ENCODE assay signal across 1 cellular context in the genomic region with DNA sequence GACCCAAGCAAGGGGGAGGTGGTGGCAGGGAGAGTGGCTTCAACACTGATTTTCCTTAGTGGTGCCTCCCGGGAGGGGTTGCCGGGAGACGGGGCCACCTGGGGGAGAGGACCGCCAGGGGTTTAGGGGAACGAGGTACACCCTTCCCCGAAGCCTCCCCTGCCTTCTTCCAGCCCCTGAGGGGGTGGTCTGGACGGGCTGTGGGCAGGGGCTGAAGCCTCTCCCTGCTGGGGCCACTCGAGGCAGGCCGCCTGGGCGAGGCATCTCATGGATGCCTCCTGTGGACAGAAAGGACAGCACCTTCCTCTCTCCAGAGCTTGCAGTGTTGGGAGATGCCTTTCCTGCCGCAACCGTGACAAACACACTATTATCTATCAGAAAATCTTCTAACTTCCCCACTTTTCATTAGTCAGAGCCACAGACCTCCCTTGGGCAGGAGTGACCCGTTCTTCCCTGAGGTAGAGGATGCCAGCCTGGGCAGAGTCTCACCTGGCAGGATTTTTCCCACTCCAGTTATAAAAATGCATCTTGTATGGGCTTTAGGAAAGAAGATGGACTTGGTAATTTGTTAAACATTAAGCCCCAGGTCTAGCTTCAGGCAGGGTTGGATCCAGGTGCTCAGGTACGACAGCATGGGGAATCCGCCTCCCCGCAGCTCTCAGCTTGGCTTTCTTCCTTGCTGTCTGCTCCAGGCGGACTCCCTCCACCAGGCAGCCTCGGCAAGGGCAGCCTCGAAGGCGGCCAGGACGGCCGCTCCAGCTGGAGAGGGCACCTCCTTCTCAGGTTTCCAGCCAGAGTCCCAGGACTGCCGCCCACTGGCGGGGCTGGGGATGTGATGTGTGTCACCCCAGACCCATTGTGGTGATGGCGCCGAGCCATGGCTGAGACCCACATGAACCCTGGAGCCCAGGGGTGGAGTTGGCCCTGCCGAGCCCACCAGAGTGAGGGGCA.
TF ChIP-seq lines count a peak whose summit lies in the region.

No MANE protein-coding gene starts in this region.

TF ChIP-seq in HepG2, 621 proteins besides CTCF, POLR2A, EP300 and RAD21 (continued from another document and continues in another):
- TF ChIP-seq, protein P1, sequence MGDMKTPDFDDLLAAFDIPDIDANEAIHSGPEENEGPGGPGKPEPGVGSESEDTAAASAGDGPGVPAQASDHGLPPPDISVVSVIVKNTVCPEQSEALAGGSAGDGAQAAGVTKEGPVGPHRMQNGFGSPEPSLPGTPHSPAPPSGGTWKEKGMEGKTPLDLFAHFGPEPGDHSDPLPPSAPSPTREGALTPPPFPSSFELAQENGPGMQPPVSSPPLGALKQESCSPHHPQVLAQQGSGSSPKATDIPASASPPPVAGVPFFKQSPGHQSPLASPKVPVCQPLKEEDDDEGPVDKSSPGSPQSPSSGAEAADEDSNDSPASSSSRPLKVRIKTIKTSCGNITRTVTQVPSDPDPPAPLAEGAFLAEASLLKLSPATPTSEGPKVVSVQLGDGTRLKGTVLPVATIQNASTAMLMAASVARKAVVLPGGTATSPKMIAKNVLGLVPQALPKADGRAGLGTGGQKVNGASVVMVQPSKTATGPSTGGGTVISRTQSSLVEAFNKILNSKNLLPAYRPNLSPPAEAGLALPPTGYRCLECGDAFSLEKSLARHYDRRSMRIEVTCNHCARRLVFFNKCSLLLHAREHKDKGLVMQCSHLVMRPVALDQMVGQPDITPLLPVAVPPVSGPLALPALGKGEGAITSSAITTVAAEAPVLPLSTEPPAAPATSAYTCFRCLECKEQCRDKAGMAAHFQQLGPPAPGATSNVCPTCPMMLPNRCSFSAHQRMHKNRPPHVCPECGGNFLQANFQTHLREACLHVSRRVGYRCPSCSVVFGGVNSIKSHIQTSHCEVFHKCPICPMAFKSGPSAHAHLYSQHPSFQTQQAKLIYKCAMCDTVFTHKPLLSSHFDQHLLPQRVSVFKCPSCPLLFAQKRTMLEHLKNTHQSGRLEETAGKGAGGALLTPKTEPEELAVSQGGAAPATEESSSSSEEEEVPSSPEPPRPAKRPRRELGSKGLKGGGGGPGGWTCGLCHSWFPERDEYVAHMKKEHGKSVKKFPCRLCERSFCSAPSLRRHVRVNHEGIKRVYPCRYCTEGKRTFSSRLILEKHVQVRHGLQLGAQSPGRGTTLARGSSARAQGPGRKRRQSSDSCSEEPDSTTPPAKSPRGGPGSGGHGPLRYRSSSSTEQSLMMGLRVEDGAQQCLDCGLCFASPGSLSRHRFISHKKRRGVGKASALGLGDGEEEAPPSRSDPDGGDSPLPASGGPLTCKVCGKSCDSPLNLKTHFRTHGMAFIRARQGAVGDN (CRISPR knock-in tag; IDR thresholded peaks at IDR 0.05) = peak; percentile 56
- TF ChIP-seq PITX1 (CRISPR knock-in tag; IDR thresholded peaks at IDR 0.05) = no peak
- TF ChIP-seq RFXANK (CRISPR knock-in tag; IDR thresholded peaks at IDR 0.05) = no peak
- TF ChIP-seq KDM3A (CRISPR knock-in tag; IDR thresholded peaks at IDR 0.05; ENCODE audit: low read depth) = no peak
- TF ChIP-seq HMG20B (CRISPR knock-in tag; conservative IDR thresholded peaks at IDR 0.05) = no peak
- no peak for TF ChIP-seq ZFP41 (CRISPR knock-in tag; IDR thresholded peaks at IDR 0.05; ENCODE audit: borderline replicate concordance)
- 0 out of 2 replicates have a peak, but pooled peaks have one; percentile 37 for TF ChIP-seq YEATS2 (CRISPR knock-in tag; IDR thresholded peaks at IDR 0.05; ENCODE audit: borderline replicate concordance)
- peak; percentile 29 for TF ChIP-seq HOXA3 (CRISPR knock-in tag; IDR thresholded peaks at IDR 0.05)
- TF ChIP-seq, protein P2, sequence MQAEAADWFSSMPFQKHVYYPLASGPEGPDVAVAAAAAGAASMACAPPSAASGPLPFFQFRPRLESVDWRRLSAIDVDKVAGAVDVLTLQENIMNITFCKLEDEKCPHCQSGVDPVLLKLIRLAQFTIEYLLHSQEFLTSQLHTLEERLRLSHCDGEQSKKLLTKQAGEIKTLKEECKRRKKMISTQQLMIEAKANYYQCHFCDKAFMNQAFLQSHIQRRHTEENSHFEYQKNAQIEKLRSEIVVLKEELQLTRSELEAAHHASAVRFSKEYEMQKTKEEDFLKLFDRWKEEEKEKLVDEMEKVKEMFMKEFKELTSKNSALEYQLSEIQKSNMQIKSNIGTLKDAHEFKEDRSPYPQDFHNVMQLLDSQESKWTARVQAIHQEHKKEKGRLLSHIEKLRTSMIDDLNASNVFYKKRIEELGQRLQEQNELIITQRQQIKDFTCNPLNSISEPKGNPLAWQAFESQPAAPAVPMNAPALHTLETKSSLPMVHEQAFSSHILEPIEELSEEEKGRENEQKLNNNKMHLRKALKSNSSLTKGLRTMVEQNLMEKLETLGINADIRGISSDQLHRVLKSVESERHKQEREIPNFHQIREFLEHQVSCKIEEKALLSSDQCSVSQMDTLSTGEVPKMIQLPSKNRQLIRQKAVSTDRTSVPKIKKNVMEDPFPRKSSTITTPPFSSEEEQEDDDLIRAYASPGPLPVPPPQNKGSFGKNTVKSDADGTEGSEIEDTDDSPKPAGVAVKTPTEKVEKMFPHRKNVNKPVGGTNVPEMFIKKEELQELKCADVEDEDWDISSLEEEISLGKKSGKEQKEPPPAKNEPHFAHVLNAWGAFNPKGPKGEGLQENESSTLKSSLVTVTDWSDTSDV (CRISPR knock-in tag; IDR thresholded peaks at IDR 0.05) = 0 out of 2 replicates have a peak, but pooled peaks have one; percentile 31
- TF ChIP-seq ASH2L (IDR thresholded peaks at IDR 0.05; ENCODE audit: insufficient read length, low read depth, low read length) = peak; percentile 12
- no peak for TF ChIP-seq ZNF772 (CRISPR knock-in tag; IDR thresholded peaks at IDR 0.05)
- 0 out of 2 replicates have a peak, but pooled peaks have one; percentile 4 for TF ChIP-seq ZNF263 (CRISPR knock-in tag; IDR thresholded peaks at IDR 0.05)
- TF ChIP-seq CEBPG (CRISPR knock-in tag; IDR thresholded peaks at IDR 0.05) = 0 out of 2 replicates have a peak, but pooled peaks have one; percentile 19
- TF ChIP-seq, protein P3, sequence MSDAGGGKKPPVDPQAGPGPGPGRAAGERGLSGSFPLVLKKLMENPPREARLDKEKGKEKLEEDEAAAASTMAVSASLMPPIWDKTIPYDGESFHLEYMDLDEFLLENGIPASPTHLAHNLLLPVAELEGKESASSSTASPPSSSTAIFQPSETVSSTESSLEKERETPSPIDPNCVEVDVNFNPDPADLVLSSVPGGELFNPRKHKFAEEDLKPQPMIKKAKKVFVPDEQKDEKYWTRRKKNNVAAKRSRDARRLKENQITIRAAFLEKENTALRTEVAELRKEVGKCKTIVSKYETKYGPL (CRISPR knock-in tag; IDR thresholded peaks at IDR 0.05) = no peak
- no peak for TF ChIP-seq CAMTA2 (CRISPR knock-in tag; IDR thresholded peaks at IDR 0.05; ENCODE audit: borderline replicate concordance)
- TF ChIP-seq ZNF614 (CRISPR knock-in tag; IDR thresholded peaks at IDR 0.05; ENCODE audit: borderline replicate concordance) = peak; percentile 46; the same call in 1 of the 2 replicates
- TF ChIP-seq, protein P4, sequence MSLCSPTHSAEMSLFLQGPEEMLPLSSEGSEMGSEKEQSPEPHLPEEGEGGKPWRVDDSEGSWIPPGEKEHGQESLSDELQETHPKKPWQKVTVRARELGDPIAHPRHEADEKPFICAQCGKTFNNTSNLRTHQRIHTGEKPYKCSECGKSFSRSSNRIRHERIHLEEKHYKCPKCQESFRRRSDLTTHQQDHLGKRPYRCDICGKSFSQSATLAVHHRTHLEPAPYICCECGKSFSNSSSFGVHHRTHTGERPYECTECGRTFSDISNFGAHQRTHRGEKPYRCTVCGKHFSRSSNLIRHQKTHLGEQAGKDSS (CRISPR knock-in tag; IDR thresholded peaks at IDR 0.05; ENCODE audit: borderline replicate concordance, low read depth) = 0 out of 2 replicates have a peak, but pooled peaks have one; percentile 54
- no peak for TF ChIP-seq EEA1 (CRISPR knock-in tag; IDR thresholded peaks at IDR 0.05; ENCODE audit: borderline replicate concordance)
- no peak for TF ChIP-seq GZF1 (CRISPR knock-in tag; IDR thresholded peaks at IDR 0.05)
- TF ChIP-seq YY1 (IDR thresholded peaks at IDR 0.05; ENCODE audit: insufficient read depth, insufficient replicate concordance, low read depth, low read length) = peak; percentile 40
- peak; percentile 88 for TF ChIP-seq XRCC5 (optimal IDR thresholded peaks at IDR 0.05; ENCODE audit: low read length)
- TF ChIP-seq LCORL (IDR thresholded peaks at IDR 0.05) = no peak
- TF ChIP-seq LCORL (CRISPR knock-in tag; IDR thresholded peaks at IDR 0.05) = no peak
- TF ChIP-seq, protein P5, sequence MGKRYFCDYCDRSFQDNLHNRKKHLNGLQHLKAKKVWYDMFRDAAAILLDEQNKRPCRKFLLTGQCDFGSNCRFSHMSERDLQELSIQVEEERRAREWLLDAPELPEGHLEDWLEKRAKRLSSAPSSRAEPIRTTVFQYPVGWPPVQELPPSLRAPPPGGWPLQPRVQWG (CRISPR knock-in tag; IDR thresholded peaks at IDR 0.05; ENCODE audit: borderline replicate concordance, low read depth) = no peak
- TF ChIP-seq, protein P6, sequence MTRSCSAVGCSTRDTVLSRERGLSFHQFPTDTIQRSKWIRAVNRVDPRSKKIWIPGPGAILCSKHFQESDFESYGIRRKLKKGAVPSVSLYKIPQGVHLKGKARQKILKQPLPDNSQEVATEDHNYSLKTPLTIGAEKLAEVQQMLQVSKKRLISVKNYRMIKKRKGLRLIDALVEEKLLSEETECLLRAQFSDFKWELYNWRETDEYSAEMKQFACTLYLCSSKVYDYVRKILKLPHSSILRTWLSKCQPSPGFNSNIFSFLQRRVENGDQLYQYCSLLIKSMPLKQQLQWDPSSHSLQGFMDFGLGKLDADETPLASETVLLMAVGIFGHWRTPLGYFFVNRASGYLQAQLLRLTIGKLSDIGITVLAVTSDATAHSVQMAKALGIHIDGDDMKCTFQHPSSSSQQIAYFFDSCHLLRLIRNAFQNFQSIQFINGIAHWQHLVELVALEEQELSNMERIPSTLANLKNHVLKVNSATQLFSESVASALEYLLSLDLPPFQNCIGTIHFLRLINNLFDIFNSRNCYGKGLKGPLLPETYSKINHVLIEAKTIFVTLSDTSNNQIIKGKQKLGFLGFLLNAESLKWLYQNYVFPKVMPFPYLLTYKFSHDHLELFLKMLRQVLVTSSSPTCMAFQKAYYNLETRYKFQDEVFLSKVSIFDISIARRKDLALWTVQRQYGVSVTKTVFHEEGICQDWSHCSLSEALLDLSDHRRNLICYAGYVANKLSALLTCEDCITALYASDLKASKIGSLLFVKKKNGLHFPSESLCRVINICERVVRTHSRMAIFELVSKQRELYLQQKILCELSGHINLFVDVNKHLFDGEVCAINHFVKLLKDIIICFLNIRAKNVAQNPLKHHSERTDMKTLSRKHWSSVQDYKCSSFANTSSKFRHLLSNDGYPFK (CRISPR knock-in tag; IDR thresholded peaks at IDR 0.05; ENCODE audit: borderline replicate concordance) = 0 out of 2 replicates have a peak, but pooled peaks have one; percentile 18
- TF ChIP-seq SP4 (CRISPR knock-in tag; IDR thresholded peaks at IDR 0.05) = 0 out of 2 replicates have a peak, but pooled peaks have one; percentile 14
- TF ChIP-seq, protein P7, sequence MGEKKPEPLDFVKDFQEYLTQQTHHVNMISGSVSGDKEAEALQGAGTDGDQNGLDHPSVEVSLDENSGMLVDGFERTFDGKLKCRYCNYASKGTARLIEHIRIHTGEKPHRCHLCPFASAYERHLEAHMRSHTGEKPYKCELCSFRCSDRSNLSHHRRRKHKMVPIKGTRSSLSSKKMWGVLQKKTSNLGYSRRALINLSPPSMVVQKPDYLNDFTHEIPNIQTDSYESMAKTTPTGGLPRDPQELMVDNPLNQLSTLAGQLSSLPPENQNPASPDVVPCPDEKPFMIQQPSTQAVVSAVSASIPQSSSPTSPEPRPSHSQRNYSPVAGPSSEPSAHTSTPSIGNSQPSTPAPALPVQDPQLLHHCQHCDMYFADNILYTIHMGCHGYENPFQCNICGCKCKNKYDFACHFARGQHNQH (CRISPR knock-in tag; IDR thresholded peaks at IDR 0.05) = 0 out of 2 replicates have a peak, but pooled peaks have one; percentile 34
- TF ChIP-seq NR2F6 (IDR thresholded peaks at IDR 0.05) = no peak
- peak; percentile 32; the same call in 1 of the 2 replicates for TF ChIP-seq NR2F6 (CRISPR knock-in tag; IDR thresholded peaks at IDR 0.05)
- no peak for TF ChIP-seq ZNF207 (IDR thresholded peaks at IDR 0.05; ENCODE audit: borderline replicate concordance)
- TF ChIP-seq SAFB2 (CRISPR knock-in tag; IDR thresholded peaks at IDR 0.05; ENCODE audit: borderline replicate concordance, low read depth) = 0 out of 2 replicates have a peak, but pooled peaks have one; percentile 16
- peak; percentile 54; the same call in 1 of the 2 replicates for TF ChIP-seq ZNF232 (CRISPR knock-in tag; IDR thresholded peaks at IDR 0.05; ENCODE audit: borderline replicate concordance)
- TF ChIP-seq FOXK1 (CRISPR knock-in tag; IDR thresholded peaks at IDR 0.05; ENCODE audit: borderline replicate concordance, low read depth) = no peak
- TF ChIP-seq HDAC2 (CRISPR knock-in tag; IDR thresholded peaks at IDR 0.05) = peak; percentile 49; the same call in 1 of the 2 replicates
- TF ChIP-seq CREB1 (IDR thresholded peaks at IDR 0.05) = no peak
- TF ChIP-seq CREB1 (CRISPR knock-in tag; IDR thresholded peaks at IDR 0.05) = no peak
- no peak for TF ChIP-seq SIN3B (IDR thresholded peaks at IDR 0.05; ENCODE audit: low read length)
- no peak for TF ChIP-seq ZNF12 (CRISPR knock-in tag; IDR thresholded peaks at IDR 0.05)
- TF ChIP-seq HNRNPLL (IDR thresholded peaks at IDR 0.05; ENCODE audit: low read depth, low read length, poor library complexity, severe bottlenecking) = peak; percentile 41
- TF ChIP-seq, protein P8, sequence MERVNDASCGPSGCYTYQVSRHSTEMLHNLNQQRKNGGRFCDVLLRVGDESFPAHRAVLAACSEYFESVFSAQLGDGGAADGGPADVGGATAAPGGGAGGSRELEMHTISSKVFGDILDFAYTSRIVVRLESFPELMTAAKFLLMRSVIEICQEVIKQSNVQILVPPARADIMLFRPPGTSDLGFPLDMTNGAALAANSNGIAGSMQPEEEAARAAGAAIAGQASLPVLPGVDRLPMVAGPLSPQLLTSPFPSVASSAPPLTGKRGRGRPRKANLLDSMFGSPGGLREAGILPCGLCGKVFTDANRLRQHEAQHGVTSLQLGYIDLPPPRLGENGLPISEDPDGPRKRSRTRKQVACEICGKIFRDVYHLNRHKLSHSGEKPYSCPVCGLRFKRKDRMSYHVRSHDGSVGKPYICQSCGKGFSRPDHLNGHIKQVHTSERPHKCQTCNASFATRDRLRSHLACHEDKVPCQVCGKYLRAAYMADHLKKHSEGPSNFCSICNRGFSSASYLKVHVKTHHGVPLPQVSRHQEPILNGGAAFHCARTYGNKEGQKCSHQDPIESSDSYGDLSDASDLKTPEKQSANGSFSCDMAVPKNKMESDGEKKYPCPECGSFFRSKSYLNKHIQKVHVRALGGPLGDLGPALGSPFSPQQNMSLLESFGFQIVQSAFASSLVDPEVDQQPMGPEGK (CRISPR knock-in tag; IDR thresholded peaks at IDR 0.05) = peak; percentile 8; the same call in 1 of the 2 replicates
- TF ChIP-seq MIER2 (CRISPR knock-in tag; IDR thresholded peaks at IDR 0.05) = 0 out of 2 replicates have a peak, but pooled peaks have one; percentile 25
